Comparison of ENCODE assay signal across 21 cellular contexts in genomic region chr13:97385854-97386253, GRCh38. TPM values are rescaled to one million over a fixed set of nuclear protein-coding genes. Genes with fewer than 3 reads are reported as not detected.
DNase-seq lines count a peak whose midpoint lies in the region; ATAC-seq, FAIRE-seq and TF ChIP-seq lines count a peak whose summit lies in the region.
"Had no signal": no experiment of that assay in that cellular context is flagged by ENCODE, and none has a peak within 500 bp of the region (broad histone marks: within the 10 kb centered on the region; RNA-seq: fewer than 3 reads in every experiment).

No MANE protein-coding gene starts in this region.

- TF ChIP-seq RAD21 in K562 (CRISPR knock-in tag; conservative IDR thresholded peaks at IDR 0.05 in 1 of 2, IDR thresholded peaks at IDR 0.05 in 1 of 2) (no peak), HepG2 (CRISPR knock-in tag; IDR thresholded peaks at IDR 0.05) (no peak)

- no peaks in the 10 kb centered on the region for H4K20me1 ChIP-seq in K562 (replicated peaks; ENCODE audit: control insufficient read depth, insufficient read depth, low read length)
- H4K20me1 ChIP-seq in HepG2 (ENCODE audit: insufficient read depth, low read length), result peaks cover 7% of the 10 kb centered on the region; the same call in 1 of the 2 replicates

- peak; percentile 24 for DNase-seq in M059J (ENCODE audit: low read depth)
- no peak for DNase-seq in K562 (ENCODE audit: extremely low read depth in 1 of 4, low spot score in 3 of 4)
- no peak for DNase-seq in HepG2 (ENCODE audit: low spot score)
- no peak for DNase-seq in type B pancreatic cell (ENCODE audit: extremely low spot score, unreplicated experiment)
- no peak for DNase-seq in ovary
- DNase-seq in putamen (ENCODE audit: low spot score), result no peak
- no peak for DNase-seq in ureter (ENCODE audit: low spot score)
- DNase-seq: activated CD4-positive, alpha-beta T cell treated with anti-CD3 and anti-CD28 coated beads, Interleukin-2, amount 50 U/mL, for 48 hours; activated naive CD8-positive, alpha-beta T cell treated with anti-CD3 and anti-CD28 coated beads, Interleukin-2, amount 10 ng/mL, durations not matched to agents 7 days and 5 days; activated T-cell treated with anti-CD3 and anti-CD28 coated beads, Interleukin-2, amount 50 U/mL, for 48 hours; central memory CD4-positive, alpha-beta T cell; endodermal cell; MM.1S; naive thymus-derived CD4-positive, alpha-beta T cell; NCI-H2107; NCI-H748 treated with DMSO at 0.1 percent for 48 hours had no signal

- no peaks in the 10 kb centered on the region for H3K27me3 Mint-ChIP-seq in type B pancreatic cell
- H3K27me3 Mint-ChIP-seq: activated naive CD8-positive, alpha-beta T cell treated with anti-CD3 and anti-CD28 coated beads, Interleukin-2, amount 10 ng/mL, durations not matched to agents 7 days and 5 days; naive thymus-derived CD4-positive, alpha-beta T cell had no signal

- TF ChIP-seq EP300 in K562 (IDR thresholded peaks at IDR 0.05; ENCODE audit: low read length) (no peak), HepG2 (IDR thresholded peaks at IDR 0.05; ENCODE audit: low read depth in 2 of 2, low read length in 2 of 2) (no peak), HepG2 (CRISPR knock-in tag; IDR thresholded peaks at IDR 0.05; ENCODE audit: borderline replicate concordance) (no peak), ovary (IDR thresholded peaks at IDR 0.05) (no peak)

- H3K4me2 ChIP-seq in K562 (ENCODE audit: insufficient read depth, low read length), result no peak overlapping the region
- H3K4me2 ChIP-seq in HepG2 (ENCODE audit: low read depth, low read length), result no peak overlapping the region

- no peaks in the 10 kb centered on the region; the same call in 2 of the 3 replicates for H3K79me2 ChIP-seq in K562 (ENCODE audit: control insufficient read depth, insufficient read depth, low read length)
- no peaks in the 10 kb centered on the region for H3K79me2 ChIP-seq in HepG2 (ENCODE audit: insufficient read depth, low read length)

- no peak for ATAC-seq in K562
- no peak; the same call in 2 of the 3 replicates for ATAC-seq in HepG2
- ATAC-seq: naive thymus-derived CD4-positive, alpha-beta T cell; Panc1 had no signal

- no peaks in the 10 kb centered on the region for H3K9me3 ChIP-seq in K562 (replicated peaks; ENCODE audit: control insufficient read depth, insufficient read depth, low read depth, low read length)
- H3K9me3 ChIP-seq in HepG2 (ENCODE audit: low read length), result no peaks in the 10 kb centered on the region
- no peaks in the 10 kb centered on the region for H3K9me3 ChIP-seq in ovary
- H3K9me3 ChIP-seq: BLaER1, prostate gland had no signal

- no TSS peak for BruUV-seq in K562 (replicated peaks; lab: Mats Ljungman, UMichigan)
- no TSS peak for BruUV-seq in HepG2 (replicated peaks; lab: Mats Ljungman, UMichigan)

- intact Hi-C loops in K562 (cut with micrococcal nuclease) (no loop called here), HepG2 (cut with micrococcal nuclease; ENCODE audit: unreplicated experiment) (no loop called here), ovary (cut with DNase I) (no loop called here)

- peaks cover 40% of the 10 kb centered on the region for H3K36me3 Mint-ChIP-seq in type B pancreatic cell

- H3K27ac Mint-ChIP-seq in type B pancreatic cell, result peak overlapping the region; percentile 80
- H3K27ac Mint-ChIP-seq: activated naive CD8-positive, alpha-beta T cell treated with anti-CD3 and anti-CD28 coated beads, Interleukin-2, amount 10 ng/mL, durations not matched to agents 7 days and 5 days; endodermal cell had no signal

- H2AFZ ChIP-seq in K562 (ENCODE audit: low read depth, low read length) (no peak overlapping the region), HepG2 (ENCODE audit: low read length) (no peak overlapping the region)

- no peak overlapping the region for H3K9ac ChIP-seq in K562 (ENCODE audit: insufficient read depth in 1 of 2, low read depth in 2 of 2, low read length in 2 of 2)
- no peak overlapping the region for H3K9ac ChIP-seq in HepG2 (ENCODE audit: insufficient read depth, low read depth, low read length)
- H3K9ac ChIP-seq: BLaER1 had no signal

- H3K4me1 ChIP-seq in K562 (replicated peaks in 1 of 2; ENCODE audit: control insufficient read depth in 2 of 2, insufficient read depth in 2 of 2, low read length in 2 of 2) (no peaks in the 10 kb centered on the region), HepG2 (ENCODE audit: insufficient read depth, low read length) (no peaks in the 10 kb centered on the region), ovary (ENCODE audit: insufficient read depth) (no peaks in the 10 kb centered on the region)
- H3K4me1 ChIP-seq: prostate gland had no signal

- WGBS in K562 (ENCODE audit: insufficient coverage, low coverage, missing lambda C conversion rate), result 80% methylated on average over 3 of the region's 3 CpGs
- WGBS in HepG2 (ENCODE audit: low lambda C conversion rate), result 99% methylated on average over 3 of the region's 3 CpGs
- WGBS in ovary, 3 donors, result 96% methylated on average over 3 of the region's 3 CpGs

- FAIRE-seq in K562 (lab: Jason Lieb, UNC) (no peak), HepG2 (lab: Jason Lieb, UNC) (no peak)
- FAIRE-seq: frontal cortex had no signal

- no peak overlapping the region for H3K27ac ChIP-seq in K562 (ENCODE audit: extremely low read depth, low read depth, low read length)
- H3K27ac ChIP-seq in HepG2 (ENCODE audit: extremely low read length, insufficient read depth, low read length), result no peak overlapping the region
- no peak overlapping the region for H3K27ac ChIP-seq in ovary
- H3K27ac ChIP-seq: BLaER1, prostate gland, VCaP had no signal

- no peaks in the 10 kb centered on the region for H3K9me1 ChIP-seq in K562 (ENCODE audit: control insufficient read depth, insufficient read depth, low read length)

- H3K4me1 Mint-ChIP-seq in type B pancreatic cell (ENCODE audit: unreplicated experiment), result peaks cover 3% of the 10 kb centered on the region
- H3K4me1 Mint-ChIP-seq: endodermal cell had no signal

- in situ Hi-C loops in K562 (cut with MboI) (no loop called here), HepG2 (cut with HindIII; ENCODE audit: extremely low pct_ligation_motif_present, low pct_unique_long_range_greater_than_20kb) (no loop called here)

- TF ChIP-seq POLR2A in K562 (conservative IDR thresholded peaks at IDR 0.05) (no peak), HepG2 (IDR thresholded peaks at IDR 0.05; ENCODE audit: insufficient read depth in 1 of 2, low read depth in 2 of 2, low read length in 2 of 2) (no peak), ovary (IDR thresholded peaks at IDR 0.05) (no peak)

- CTCF ChIA-PET in K562 (lab: Yijun Ruan, JAX; ENCODE audit: low intra/inter-chr PET ratio), result no interaction called here
- CTCF ChIA-PET in HepG2 (lab: Yijun Ruan, JAX; ENCODE audit: low intra/inter-chr PET ratio, low total read pairs), result no interaction called here

- H3K4me3 ChIP-seq in K562 (no peak overlapping the region), HepG2 (replicated peaks in 1 of 3; ENCODE audit: insufficient read depth in 1 of 3, low read depth in 2 of 3, low read length in 3 of 3) (no peak overlapping the region), ovary (no peak overlapping the region)
- H3K4me3 ChIP-seq: BLaER1, prostate gland had no signal

- H3K27me3 ChIP-seq in K562 (ENCODE audit: control insufficient read depth in 2 of 2, insufficient read depth in 2 of 2, low read length in 2 of 2) (no peaks in the 10 kb centered on the region), HepG2 (ENCODE audit: control insufficient read depth in 1 of 2, insufficient read depth in 2 of 2, low read length in 2 of 2) (no peaks in the 10 kb centered on the region; a peak in 1 of 5 replicates), ovary (no peaks in the 10 kb centered on the region)
- H3K27me3 ChIP-seq: BLaER1 had no signal

- H3K4me3 Mint-ChIP-seq in type B pancreatic cell, result no peak overlapping the region
- H3K4me3 Mint-ChIP-seq: activated naive CD8-positive, alpha-beta T cell treated with anti-CD3 and anti-CD28 coated beads, Interleukin-2, amount 10 ng/mL, durations not matched to agents 7 days and 5 days; endodermal cell; naive thymus-derived CD4-positive, alpha-beta T cell had no signal

- TF ChIP-seq CTCF in K562 (IDR thresholded peaks at IDR 0.05 in 2 of 3, conservative IDR thresholded peaks at IDR 0.05 in 1 of 3; ENCODE audit: insufficient read depth in 2 of 3, low read depth in 1 of 3, low read length in 3 of 3) (no peak), HepG2 (CRISPR knock-in tag; IDR thresholded peaks at IDR 0.05) (no peak), type B pancreatic cell (conservative IDR thresholded peaks at IDR 0.05) (no peak), ovary (IDR thresholded peaks at IDR 0.05) (no peak)

- H3K9me3 Mint-ChIP-seq in type B pancreatic cell, result no peaks in the 10 kb centered on the region
- H3K9me3 Mint-ChIP-seq: activated naive CD8-positive, alpha-beta T cell treated with anti-CD3 and anti-CD28 coated beads, Interleukin-2, amount 10 ng/mL, durations not matched to agents 7 days and 5 days; endodermal cell had no signal

- peaks cover 3% of the 10 kb centered on the region; the same call in 1 of the 3 replicates for H3K36me3 ChIP-seq in K562 (ENCODE audit: control insufficient read depth, insufficient read depth, low read length)
- peaks cover 13 to 69% of the 10 kb centered on the region in 2 experiments for H3K36me3 ChIP-seq in HepG2 (replicated peaks in 1 of 2; ENCODE audit: control insufficient read depth in 1 of 2, insufficient read depth in 2 of 2, low read length in 2 of 2)
- no peaks in the 10 kb centered on the region for H3K36me3 ChIP-seq in ovary
- H3K36me3 ChIP-seq: prostate gland had no signal

- POLR2A ChIA-PET in K562 (lab: Yijun Ruan, JAX) (interaction anchor here (1.0 kb wide), 1 partner anchor 28 kb away, joined by 3 read pairs; no protein-coding TSS in a partner anchor), HepG2 (lab: Yijun Ruan, JAX) (no interaction called here)

RNA-seq across cellular contexts. Expression of gene RAP2A, which starts 48.1 kb away (rescaled TPM):
- total RNA-seq in M059J (2014; rRNA removed; shearing (Covaris generic)), result 12.3 and 20.7 TPM in 2 replicates
- 2.9 and 4.2 TPM in 2 replicates for total RNA-seq in K562 (2011; cell fraction: chromatin; rRNA removed; ENCODE audit: low replicate concordance)
- total RNA-seq in K562 (2011; cell fraction: nucleolus; rRNA removed), result 2.5 and 3.5 TPM in 2 replicates
- 2.7 and 3.7 TPM in 2 replicates for total RNA-seq in K562 (2011; cell fraction: nucleoplasm; rRNA removed)
- total RNA-seq in K562 (2014; rRNA removed) (4.5 and 6.3 TPM in 2 replicates), K562 (2014; rRNA removed; fragmentation: Illumina TruSeq; extraction: Trizol) (9.0 and 9.1 TPM in 2 replicates), K562 (2015; rRNA removed; fragmentation: Illumina TruSeq; extraction: Trizol) (7.2 and 8.3 TPM in 2 replicates), K562 (2021) (9.3 and 11.7 TPM in 2 replicates), HepG2 (2016; rRNA removed; fragmentation: Illumina TruSeq; extraction: Trizol) (23.1 and 31.2 TPM in 2 replicates), type B pancreatic cell (ENCODE audit: low replicate concordance) (29.7 and 37.5 TPM in 2 replicates), ovary (10 to 100 TPM in 6 of 7 donors, 1 to 10 TPM in 1; 8.8 to 23.1 (median 15.0) TPM), ureter (15.1 TPM)
- polyA plus RNA-seq in K562 (2011; rRNA removed) (5.6 and 8.7 TPM in 2 replicates), K562 (2014; fragmentation: Illumina TruSeq; extraction: Trizol) (5.2 and 5.8 TPM in 2 replicates), K562 (2014; fragmentation: Nextera tagmentation; extraction: Ambion mirVana) (1 to 10 TPM; 1.8 to 2.3 TPM), K562 (2014; rRNA removed) (2.7 and 3.2 TPM in 2 replicates), HepG2 (2011; rRNA removed) (9.9 and 10.3 TPM in 2 replicates), ovary (10 to 100 TPM in 1 of 2 donors, 1 to 10 TPM in 1; 6.6 to 13.3 TPM)
- polyA plus RNA-seq in K562 (2011; cell fraction: cytosol; rRNA removed), result 1.1 and 2.3 TPM in 2 replicates
- polyA plus RNA-seq in K562 (2011; cell fraction: nucleus; rRNA removed), result 2.2 and 5.6 TPM in 2 replicates
- 4.5 and 5.8 TPM in 2 replicates for polyA plus RNA-seq in K562 (2012)
- polyA minus RNA-seq in K562 (2011; rRNA and poly(A)+ RNA removed), result 6.3 and 8.2 TPM in 2 replicates
- polyA minus RNA-seq in K562 (2011; cell fraction: cytosol; rRNA and poly(A)+ RNA removed), result 4.5 and 7.2 TPM in 2 replicates
- polyA minus RNA-seq in K562 (2011; cell fraction: nucleus; rRNA and poly(A)+ RNA removed), result 5.4 and 7.9 TPM in 2 replicates
- total RNA-seq in HepG2 (2016; cell fraction: cytosol; rRNA removed; fragmentation: Illumina TruSeq; extraction: Trizol; ENCODE audit: low read depth), result 8.2 and 8.3 TPM in 2 replicates
- 22.5 and 27.5 TPM in 2 replicates for total RNA-seq in HepG2 (2016; cell fraction: insoluble cytoplasmic fraction; rRNA removed; fragmentation: Illumina TruSeq; extraction: Trizol)
- total RNA-seq in HepG2 (2016; cell fraction: membrane; rRNA removed; fragmentation: Illumina TruSeq; extraction: Trizol), result 37.9 and 44.9 TPM in 2 replicates
- total RNA-seq in HepG2 (2016; cell fraction: nucleus; rRNA removed; fragmentation: Illumina TruSeq; extraction: Trizol), result 11.6 and 12.3 TPM in 2 replicates
- polyA plus RNA-seq in HepG2 (2011; cell fraction: cytosol; rRNA removed), result 3.2 and 5.4 TPM in 2 replicates
- polyA plus RNA-seq in HepG2 (2011; cell fraction: nucleus; rRNA removed), result 3.2 and 3.5 TPM in 2 replicates
- polyA plus RNA-seq in HepG2 (2012), result 11.4 and 12.1 TPM in 2 replicates
- 8.7 and 9.1 TPM in 2 replicates for polyA plus RNA-seq in HepG2 (2016; cell fraction: cytosol; fragmentation: Illumina TruSeq; extraction: Trizol; ENCODE audit: low read depth)
- 23.3 and 25.3 TPM in 2 replicates for polyA plus RNA-seq in HepG2 (2016; cell fraction: insoluble cytoplasmic fraction; fragmentation: Illumina TruSeq; extraction: Trizol; ENCODE audit: low read depth)
- 20.5 and 25.5 TPM in 2 replicates for polyA plus RNA-seq in HepG2 (2016; cell fraction: membrane; fragmentation: Illumina TruSeq; extraction: Trizol; ENCODE audit: low read depth)
- 12.6 TPM in 2 replicates for polyA plus RNA-seq in HepG2 (2016; cell fraction: nucleus; fragmentation: Illumina TruSeq; extraction: Trizol; ENCODE audit: insufficient read depth, low read depth)
- polyA minus RNA-seq in HepG2 (2011; rRNA and poly(A)+ RNA removed; ENCODE audit: low replicate concordance), result 44.2 and 45.5 TPM in 2 replicates
- 14.5 and 18.9 TPM in 2 replicates for polyA minus RNA-seq in HepG2 (2011; cell fraction: cytosol; rRNA and poly(A)+ RNA removed)
- 12.9 and 17.0 TPM in 2 replicates for polyA minus RNA-seq in HepG2 (2011; cell fraction: nucleus; rRNA and poly(A)+ RNA removed)
